In the genomic region with DNA sequence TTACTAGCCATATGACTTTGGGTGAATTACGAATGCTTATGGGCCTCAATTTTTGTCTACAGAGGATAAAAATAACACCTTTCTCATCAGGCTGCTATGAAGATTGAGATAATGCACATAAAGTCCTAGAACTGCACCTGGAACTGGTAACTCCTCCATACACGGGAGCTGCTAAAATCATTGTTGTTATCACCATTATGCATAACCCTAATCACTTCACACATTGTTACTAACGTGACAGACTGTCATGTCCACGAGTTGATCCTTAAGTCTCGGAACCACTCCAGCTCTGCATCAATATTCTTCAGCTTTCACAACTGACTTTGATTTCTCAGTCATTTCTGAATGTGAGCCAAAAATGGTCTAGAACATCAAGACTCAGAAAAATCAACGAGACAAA, we compare ENCODE assay signal across 17 cellular contexts.
DNase-seq lines count a peak whose midpoint lies in the region; ATAC-seq, FAIRE-seq and TF ChIP-seq lines count a peak whose summit lies in the region.
"Had no signal": no experiment of that assay in that cellular context is flagged by ENCODE, and none has a peak within 500 bp of the region (broad histone marks: within the 10 kb centered on the region; RNA-seq: fewer than 3 reads in every experiment).

No MANE protein-coding gene starts in this region.

- no peak overlapping the region for H2AFZ ChIP-seq in astrocyte (ENCODE audit: low read depth, low read length)
- H2AFZ ChIP-seq in keratinocyte (ENCODE audit: control insufficient read depth, low read length), result no peak overlapping the region

- H3K4me1 ChIP-seq in astrocyte (ENCODE audit: insufficient read depth, low read length) (peaks cover 30% of the 10 kb centered on the region), keratinocyte (ENCODE audit: control insufficient read depth, extremely low read depth, insufficient read depth, low read length) (peaks cover 15% of the 10 kb centered on the region), uterus (peaks cover 0 to 6% of the 10 kb centered on the region in 2 donors)

- peaks cover 29% of the 10 kb centered on the region for H3K4me1 Mint-ChIP-seq in astrocyte (ENCODE audit: low read depth, unreplicated experiment)

- no peaks in the 10 kb centered on the region for H3K27me3 Mint-ChIP-seq in astrocyte (ENCODE audit: low read depth, unreplicated experiment)
- H3K27me3 Mint-ChIP-seq: CD4-positive, alpha-beta memory T cell had no signal

- TF ChIP-seq CTCF in astrocyte (IDR thresholded peaks at IDR 0.05; ENCODE audit: insufficient read depth, low read depth, low read length), result no peak
- TF ChIP-seq CTCF in keratinocyte (optimal IDR thresholded peaks at IDR 0.05 in 1 of 3, IDR thresholded peaks at IDR 0.05 in 1 of 3, conservative IDR thresholded peaks at IDR 0.05 in 1 of 3; ENCODE audit: extremely low read depth in 1 of 3, insufficient read depth in 2 of 3, low read length in 3 of 3), result no peak
- TF ChIP-seq CTCF in uterus (IDR thresholded peaks at IDR 0.05), result no peak

- ATAC-seq in Right ventricle myocardium superior (ENCODE audit: poor library complexity), result peak; percentile 49
- ATAC-seq in left cardiac atrium, result no peak
- no peak for ATAC-seq in HG03460 (IDR thresholded peaks at IDR 0.05; ENCODE audit: unreplicated experiment)
- ATAC-seq in HG03159 (IDR thresholded peaks at IDR 0.05; ENCODE audit: unreplicated experiment), result no peak

- no peaks in the 10 kb centered on the region for H3K9me3 Mint-ChIP-seq in astrocyte (ENCODE audit: unreplicated experiment)
- H3K9me3 Mint-ChIP-seq: CD4-positive, alpha-beta memory T cell had no signal

- no peaks in the 10 kb centered on the region for H4K20me1 ChIP-seq in astrocyte (ENCODE audit: insufficient read depth, low read length)
- H4K20me1 ChIP-seq in keratinocyte (ENCODE audit: control insufficient read depth, extremely low read depth, insufficient read depth, low read length), result no peaks in the 10 kb centered on the region

- peak overlapping the region; percentile 37 for H3K27ac Mint-ChIP-seq in astrocyte (ENCODE audit: unreplicated experiment)

- no peaks in the 10 kb centered on the region for H3K9me3 ChIP-seq in astrocyte (ENCODE audit: insufficient read depth, low read depth, low read length)
- no peaks in the 10 kb centered on the region for H3K9me3 ChIP-seq in keratinocyte (ENCODE audit: control insufficient read depth, low read depth, low read length)
- no peaks in the 10 kb centered on the region for H3K9me3 ChIP-seq in uterus
- H3K9me3 ChIP-seq: gastrocnemius medialis, upper lobe of left lung had no signal

- no peaks in the 10 kb centered on the region for H3K9me1 ChIP-seq in keratinocyte (ENCODE audit: control insufficient read depth, extremely low read depth, insufficient read depth, low read length)

- no peak overlapping the region for H3K4me3 Mint-ChIP-seq in astrocyte (ENCODE audit: unreplicated experiment)
- H3K4me3 Mint-ChIP-seq: CD4-positive, alpha-beta memory T cell had no signal

- peak overlapping the region; percentile 38 for H3K9ac ChIP-seq in astrocyte (ENCODE audit: low read length)
- no peak overlapping the region for H3K9ac ChIP-seq in keratinocyte (ENCODE audit: control insufficient read depth, extremely low read depth, insufficient read depth, low read length)

- dilution Hi-C loops in keratinocyte (cut with MboI; ENCODE audit: extremely low pct_ligation_motif_present, low sequenced_read_pairs), result no loop called here

- peak overlapping the region; percentile 56 for H3K4me2 ChIP-seq in astrocyte (ENCODE audit: low read length)
- H3K4me2 ChIP-seq in keratinocyte (ENCODE audit: control insufficient read depth, extremely low read depth, insufficient read depth, low read depth, low read length), result no peak overlapping the region

- intact Hi-C loops in Right ventricle myocardium superior (cut with DNase I) (no loop called here), left cardiac atrium (cut with DNase I) (no loop called here), uterus (cut with DNase I; ENCODE audit: low total_unique reads) (no loop called here)

- H3K36me3 ChIP-seq in astrocyte (ENCODE audit: insufficient read depth, low read length) (no peaks in the 10 kb centered on the region), keratinocyte (ENCODE audit: control insufficient read depth in 2 of 2, extremely low read depth in 1 of 2, insufficient read depth in 2 of 2, low read length in 2 of 2) (no peaks in the 10 kb centered on the region), uterus (no peaks in the 10 kb centered on the region)
- H3K36me3 ChIP-seq: gastrocnemius medialis, upper lobe of left lung had no signal

- TF ChIP-seq POLR2A in uterus (IDR thresholded peaks at IDR 0.05), result no peak

- peak overlapping the region; percentile 78 for H3K27ac ChIP-seq in astrocyte (ENCODE audit: low read depth, low read length)
- no peak overlapping the region for H3K27ac ChIP-seq in keratinocyte (ENCODE audit: control insufficient read depth, insufficient read depth, low read length)
- H3K27ac ChIP-seq in uterus, result peak overlapping the region; percentile 64 to 79
- H3K27ac ChIP-seq: VCaP had no signal

- peak; percentile 17 for FAIRE-seq in astrocyte (lab: Jason Lieb, UNC)
- FAIRE-seq in keratinocyte (lab: Jason Lieb, UNC), result peak; percentile 69
- FAIRE-seq: small intestine had no signal

- H3K79me2 ChIP-seq in astrocyte (ENCODE audit: insufficient read depth, low read length) (peaks cover 62% of the 10 kb centered on the region), keratinocyte (ENCODE audit: control insufficient read depth, insufficient read depth, low read length) (no peaks in the 10 kb centered on the region)

- H3K36me3 Mint-ChIP-seq in astrocyte (ENCODE audit: low read depth, unreplicated experiment), result peaks cover 4% of the 10 kb centered on the region

- H3K4me3 ChIP-seq in astrocyte (ENCODE audit: insufficient read depth, low read depth, low read length), result no peak overlapping the region
- no peak overlapping the region for H3K4me3 ChIP-seq in keratinocyte (ENCODE audit: control insufficient read depth in 2 of 3, extremely low read depth in 1 of 3, insufficient read depth in 2 of 3, low read depth in 1 of 3, low read length in 3 of 3)
- no peak overlapping the region for H3K4me3 ChIP-seq in uterus
- H3K4me3 ChIP-seq: gastrocnemius medialis, upper lobe of left lung had no signal

- H3K27me3 ChIP-seq in astrocyte (ENCODE audit: insufficient read depth, low read length) (no peaks in the 10 kb centered on the region), keratinocyte (ENCODE audit: control insufficient read depth, extremely low read depth, insufficient read depth, low read length) (no peaks in the 10 kb centered on the region), uterus (no peaks in the 10 kb centered on the region)
- H3K27me3 ChIP-seq: gastrocnemius medialis, upper lobe of left lung had no signal

- DNase-seq in Right ventricle myocardium superior (no peak), left cardiac atrium (no peak), astrocyte (ENCODE audit: low read depth) (no peak), keratinocyte (ENCODE audit: low read depth, low spot score) (no peak), uterus (no peak)
- DNase-seq in activated CD8-positive, alpha-beta memory T cell treated with anti-CD3 and anti-CD28 coated beads, Interleukin-2, amount 50 U/mL, for 4 hours, result no peak
- DNase-seq: CD4-positive, alpha-beta memory T cell; midbrain; NCI-H2107; NCI-H748 treated with DMSO at 0.1 percent for 48 hours; small intestine; T-helper 1 cell; upper lobe of left lung had no signal
